9 cellular contexts compared by ENCODE assay signal in the genomic region with DNA sequence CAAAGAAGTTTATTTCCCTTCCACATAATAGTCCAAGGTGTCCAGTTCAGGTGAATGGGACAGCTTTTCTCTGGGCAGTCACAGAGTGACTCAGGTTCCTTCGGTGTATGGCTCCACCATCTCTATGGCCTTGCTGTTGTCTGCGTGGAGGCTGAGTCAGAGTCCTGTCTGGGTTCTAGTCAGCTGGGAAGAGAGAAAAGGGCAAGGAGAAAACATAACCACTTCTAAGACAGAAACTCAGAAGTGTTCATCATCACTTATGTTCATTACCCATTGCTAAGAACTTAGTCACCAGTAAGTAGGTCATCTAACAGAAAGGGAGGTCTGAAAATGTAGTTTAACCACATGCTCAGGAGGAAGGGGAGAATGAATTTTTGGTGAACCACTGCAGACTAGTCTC. TPM values are rescaled to one million over a fixed set of nuclear protein-coding genes. Genes with fewer than 3 reads are reported as not detected.
A peak's percentile ranks its signal among the peaks of the same experiment; 100 is the strongest.
DNase-seq lines count a peak whose midpoint lies in the region; ATAC-seq lines count a peak whose summit lies in the region.
"Had no signal": no experiment of that assay in that cellular context is flagged by ENCODE, and none has a peak within 500 bp of the region (broad histone marks: within the 10 kb centered on the region; RNA-seq: fewer than 3 reads in every experiment).

No MANE protein-coding gene starts in this region.

- no peaks in the 10 kb centered on the region for H3K36me3 ChIP-seq in Karpas-422 (ENCODE audit: insufficient read depth, low read length)

- H3K4me2 ChIP-seq in Karpas-422 (ENCODE audit: low read depth, low read length, poor library complexity, severe bottlenecking) = no peak overlapping the region

- H3K9ac ChIP-seq in Karpas-422 (ENCODE audit: low read length) = no peak overlapping the region

- no peak overlapping the region for H3K27ac ChIP-seq in Karpas-422 (ENCODE audit: low read length)

- H3K9me2 ChIP-seq in Karpas-422 (replicated peaks; ENCODE audit: insufficient read depth, low read length) = no peaks in the 10 kb centered on the region

- H3K9me3 ChIP-seq in Karpas-422 (ENCODE audit: low read length) = no peaks in the 10 kb centered on the region

- H3K9me3 Mint-ChIP-seq in activated CD4-positive, alpha-beta T cell treated with anti-CD3 and anti-CD28 coated beads for 36 hours (ENCODE audit: low read depth) = no peaks in the 10 kb centered on the region
- H3K9me3 Mint-ChIP-seq in stimulated activated effector memory CD8-positive, alpha-beta T cell treated with anti-CD3 and anti-CD28 coated beads, Interleukin-12 subunit alpha, Interleukin-12 subunit beta, amount 100 ng/mL, for 72 hours = no peaks in the 10 kb centered on the region
- H3K9me3 Mint-ChIP-seq: activated naive CD4-positive, alpha-beta T cell treated with anti-CD3 and anti-CD28 coated beads, Interleukin-2, amount 50 U/mL, for 24 hours had no signal

- no peak overlapping the region for H3K4me3 Mint-ChIP-seq in activated CD4-positive, alpha-beta T cell treated with anti-CD3 and anti-CD28 coated beads for 36 hours
- H3K4me3 Mint-ChIP-seq in stimulated activated effector memory CD8-positive, alpha-beta T cell treated with anti-CD3 and anti-CD28 coated beads, Interleukin-12 subunit alpha, Interleukin-12 subunit beta, amount 100 ng/mL, for 72 hours = no peak overlapping the region
- H3K4me3 Mint-ChIP-seq: activated naive CD4-positive, alpha-beta T cell treated with anti-CD3 and anti-CD28 coated beads, Interleukin-2, amount 50 U/mL, for 24 hours had no signal

- no peaks in the 10 kb centered on the region for H3K79me2 ChIP-seq in Karpas-422 (ENCODE audit: low read length)

- H2AFZ ChIP-seq in Karpas-422 (ENCODE audit: low read length) = no peak overlapping the region

- peak; percentile 73 for DNase-seq in activated CD4-positive, alpha-beta T cell treated with anti-CD3 and anti-CD28 coated beads for 36 hours
- DNase-seq in activated CD4-positive, alpha-beta T cell treated with anti-CD3 and anti-CD28 coated beads for 1 hour = no peak
- DNase-seq in activated CD8-positive, alpha-beta memory T cell treated with anti-CD3 and anti-CD28 coated beads, Interleukin-2, amount 50 U/mL, for 48 hours = peak; percentile 61
- DNase-seq in iris pigment epithelial cell (ENCODE audit: low read depth) = peak; percentile 97
- DNase-seq in stimulated activated effector memory CD8-positive, alpha-beta T cell treated with anti-CD3 and anti-CD28 coated beads, Interleukin-12 subunit alpha, Interleukin-12 subunit beta, amount 100 ng/mL, for 72 hours (ENCODE audit: low spot score in 2 of 2) = peak; percentile 12 to 65
- DNase-seq in CD1c-positive myeloid dendritic cell (ENCODE audit: extremely low spot score) = no peak
- DNase-seq in Karpas-422 = no peak
- no peak for DNase-seq in DMS153 treated with DMSO at 0.1 percent for 48 hours (lab: John Stamatoyannopoulos, UW; ENCODE audit: unreplicated experiment)

- H4K20me1 ChIP-seq in Karpas-422 (ENCODE audit: insufficient read depth, low read depth, low read length) = no peaks in the 10 kb centered on the region

- peaks cover 9% of the 10 kb centered on the region for H3K4me1 Mint-ChIP-seq in activated CD4-positive, alpha-beta T cell treated with anti-CD3 and anti-CD28 coated beads for 36 hours
- H3K4me1 Mint-ChIP-seq in stimulated activated effector memory CD8-positive, alpha-beta T cell treated with anti-CD3 and anti-CD28 coated beads, Interleukin-12 subunit alpha, Interleukin-12 subunit beta, amount 100 ng/mL, for 72 hours = peaks cover 6% of the 10 kb centered on the region
- H3K4me1 Mint-ChIP-seq: activated naive CD4-positive, alpha-beta T cell treated with anti-CD3 and anti-CD28 coated beads, Interleukin-2, amount 50 U/mL, for 24 hours had no signal

- peak; percentile 98 for ATAC-seq in activated CD4-positive, alpha-beta T cell treated with anti-CD3 and anti-CD28 coated beads for 36 hours
- peak; percentile 99 for ATAC-seq in stimulated activated effector memory CD8-positive, alpha-beta T cell treated with anti-CD3 and anti-CD28 coated beads, Interleukin-12 subunit alpha, Interleukin-12 subunit beta, amount 100 ng/mL, for 72 hours

- H3K27me3 ChIP-seq in Karpas-422 (ENCODE audit: low read length) = no peaks in the 10 kb centered on the region

- CTCF ChIA-PET in activated CD4-positive, alpha-beta T cell treated with anti-CD3 and anti-CD28 coated beads for 36 hours (lab: Charles Lee) = no interaction called here

- no peaks in the 10 kb centered on the region for H3K36me3 Mint-ChIP-seq in activated CD4-positive, alpha-beta T cell treated with anti-CD3 and anti-CD28 coated beads for 36 hours (ENCODE audit: low read depth)
- H3K36me3 Mint-ChIP-seq in stimulated activated effector memory CD8-positive, alpha-beta T cell treated with anti-CD3 and anti-CD28 coated beads, Interleukin-12 subunit alpha, Interleukin-12 subunit beta, amount 100 ng/mL, for 72 hours = no peaks in the 10 kb centered on the region
- H3K36me3 Mint-ChIP-seq: activated naive CD4-positive, alpha-beta T cell treated with anti-CD3 and anti-CD28 coated beads, Interleukin-2, amount 50 U/mL, for 24 hours had no signal

- H3K27me3 Mint-ChIP-seq in activated CD4-positive, alpha-beta T cell treated with anti-CD3 and anti-CD28 coated beads for 36 hours = no peaks in the 10 kb centered on the region
- H3K27me3 Mint-ChIP-seq: activated naive CD4-positive, alpha-beta T cell treated with anti-CD3 and anti-CD28 coated beads, Interleukin-2, amount 50 U/mL, for 24 hours had no signal

- no peaks in the 10 kb centered on the region for H3K4me1 ChIP-seq in Karpas-422 (ENCODE audit: low read length)

- POLR2A ChIA-PET in activated CD4-positive, alpha-beta T cell treated with anti-CD3 and anti-CD28 coated beads for 36 hours (lab: Charles Lee) = interaction anchor here (0.6 to 0.7 kb wide), 2 partner anchors 22 to 1708 kb away, joined by 3 read pairs; no protein-coding TSS in a partner anchor

- intact Hi-C loops in activated CD4-positive, alpha-beta T cell treated with anti-CD3 and anti-CD28 coated beads for 36 hours (cut with DNase I, micrococcal nuclease) = loop anchor here (1.0 kb wide), 2 partner anchors 34 to 169 kb away; no protein-coding TSS in a partner anchor

- H3K27ac Mint-ChIP-seq in activated CD4-positive, alpha-beta T cell treated with anti-CD3 and anti-CD28 coated beads for 36 hours = no peak overlapping the region
- H3K27ac Mint-ChIP-seq in stimulated activated effector memory CD8-positive, alpha-beta T cell treated with anti-CD3 and anti-CD28 coated beads, Interleukin-12 subunit alpha, Interleukin-12 subunit beta, amount 100 ng/mL, for 72 hours = peak overlapping the region; percentile 7
- H3K27ac Mint-ChIP-seq: activated naive CD4-positive, alpha-beta T cell treated with anti-CD3 and anti-CD28 coated beads, Interleukin-2, amount 50 U/mL, for 24 hours had no signal

- no peak overlapping the region for H3K4me3 ChIP-seq in Karpas-422 (ENCODE audit: low read length)

RNA-seq across cellular contexts. Expression of gene CCDC7, which starts 32.4 kb away (rescaled TPM):
- 1 to 10 TPM; 9.0 TPM for total RNA-seq in activated CD4-positive, alpha-beta T cell treated with anti-CD3 and anti-CD28 coated beads for 36 hours
- total RNA-seq in Karpas-422 (2014; rRNA removed; shearing (Covaris generic); ENCODE audit: low replicate concordance) = 8.9 and 19.7 TPM in 2 replicates

Comparison
In these comparisons a context has a peak if more than half of its experiments do, and no peak if none do; other contexts are left out.
1. DNase-seq: peak in activated CD4-positive, alpha-beta T cell treated with anti-CD3 and anti-CD28 coated beads for 36 hours (single experiment), activated CD8-positive, alpha-beta memory T cell treated with anti-CD3 and anti-CD28 coated beads, Interleukin-2, amount 50 U/mL, for 48 hours (single experiment), iris pigment epithelial cell (single experiment) and stimulated activated effector memory CD8-positive, alpha-beta T cell treated with anti-CD3 and anti-CD28 coated beads, Interleukin-12 subunit alpha, Interleukin-12 subunit beta, amount 100 ng/mL, for 72 hours (2 of 2); none in activated CD4-positive, alpha-beta T cell treated with anti-CD3 and anti-CD28 coated beads for 1 hour (single experiment), CD1c-positive myeloid dendritic cell (single experiment), Karpas-422 (single experiment) and DMS153 treated with DMSO at 0.1 percent for 48 hours (single experiment).